11 cellular contexts compared by ENCODE assay signal in the genomic region with DNA sequence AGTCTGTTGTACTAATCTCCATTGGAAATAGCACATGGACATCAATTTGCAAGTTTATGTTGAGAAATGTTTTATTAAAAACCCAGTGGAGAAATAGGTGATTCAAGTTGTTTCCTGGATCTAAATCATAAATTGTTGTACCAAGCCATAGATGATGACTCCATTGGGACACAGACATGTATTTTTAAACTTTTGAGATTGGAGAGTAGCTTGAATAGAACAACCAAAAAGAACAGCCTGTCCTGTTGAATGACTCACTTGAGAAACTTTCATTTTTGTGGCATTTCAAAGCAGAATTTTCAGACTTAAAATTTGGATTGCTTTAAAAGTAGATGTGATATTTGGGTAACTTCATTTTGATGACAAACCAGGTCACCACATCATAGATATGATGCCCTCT.
"Had no signal": no experiment of that assay in that cellular context is flagged by ENCODE, and none has a peak within 500 bp of the region (broad histone marks: within the 10 kb centered on the region; RNA-seq: fewer than 3 reads in every experiment).

No MANE protein-coding gene starts in this region.

- ATAC-seq: left colon; stimulated activated effector memory CD8-positive, alpha-beta T cell treated with anti-CD3 and anti-CD28 coated beads, Interleukin-12 subunit alpha, Interleukin-12 subunit beta, amount 100 ng/mL, for 72 hours had no signal

- H3K4me3 ChIP-seq: coronary artery had no signal

- DNase-seq: activated CD4-positive, alpha-beta memory T cell treated with anti-CD3 and anti-CD28 coated beads, Interleukin-2, amount 10 ng/mL, durations not matched to agents 7 days and 5 days; activated CD4-positive, alpha-beta T cell treated with anti-CD3 and anti-CD28 coated beads for 1 hour; activated gamma-delta T cell treated with Interleukin-2 at 50 U/mL for 16 hours; activated naive CD8-positive, alpha-beta T cell treated with anti-CD3 and anti-CD28 coated beads for 36 hours; activated T-cell treated with anti-CD3 and anti-CD28 coated beads, Interleukin-2, amount 50 U/mL, for 48 hours; caudate nucleus; effector CD8-positive, alpha-beta T cell; glutamatergic neuron; left colon had no signal
